28 cellular contexts compared by ENCODE assay signal in genomic region chr17:57393368-57393767, GRCh38.
"Had no signal": no experiment of that assay in that cellular context is flagged by ENCODE, and none has a peak within 500 bp of the region (broad histone marks: within the 10 kb centered on the region; RNA-seq: fewer than 3 reads in every experiment).

No MANE protein-coding gene starts in this region.

- ATAC-seq: left colon; left lung; lower lobe of right lung; naive thymus-derived CD8-positive, alpha-beta T cell; pancreas; right cardiac atrium; sciatic nerve; stimulated activated naive B cell treated with anti-CD40 and anti-IgM and Interleukin-4, amounts not matched to agents 10 μg/mL and 1 μg/mL and 100 μg/mL, for 72 hours; stimulated activated naive CD8-positive, alpha-beta T cell treated with anti-CD3 and anti-CD28 coated beads, Interleukin-15, Interleukin-2, amounts not matched to agents 100 U/mL and 50 U/mL, for 24 hours had no signal

- H3K9me3 ChIP-seq: pancreas, prostate gland, testis, thyroid gland, vagina had no signal

- H3K27ac ChIP-seq: left lung, lower lobe of right lung, pancreas, prostate gland, skin epidermis, stomach, testis, thyroid gland, transverse colon, upper lobe of left lung, vagina had no signal

- H3K36me3 ChIP-seq: left lung, lower lobe of right lung, pancreas, prostate gland, thyroid gland, upper lobe of left lung, vagina had no signal

- H3K27me3 ChIP-seq: left lung, pancreas, stomach, testis, thyroid gland, transverse colon, upper lobe of left lung, vagina had no signal

- DNase-seq: immature natural killer cell; kidney; left colon; left lung; lower lobe of right lung; mammary epithelial cell; mesenchymal stem cell; naive thymus-derived CD8-positive, alpha-beta T cell; nucleus accumbens; pancreas; posterior cingulate gyrus; retina; right cardiac atrium; stimulated activated CD4-positive, alpha-beta T cell treated with anti-CD3 and anti-CD28 coated beads, Interleukin-12 subunit alpha, Interleukin-12 subunit beta, amount 100 ng/mL, for 4 hours; stimulated activated CD4-positive, alpha-beta T cell treated with anti-CD3 and anti-CD28 coated beads, Interleukin-15, amount 100 ng/mL, for 24 hours; stimulated activated CD4-positive, alpha-beta T cell treated with anti-CD3 and anti-CD28 coated beads, Interleukin-2, amount 100 ng/mL, for 24 hours; stimulated activated CD4-positive, alpha-beta T cell treated with anti-CD3 and anti-CD28 coated beads, Interleukin-4, amount 100 ng/mL, for 1 hour; stimulated activated naive B cell treated with anti-CD40 and anti-IgM and Interleukin-4, amounts not matched to agents 10 μg/mL and 1 μg/mL and 100 μg/mL, for 72 hours; stimulated activated naive CD8-positive, alpha-beta T cell treated with anti-CD3 and anti-CD28 coated beads, Interleukin-15, Interleukin-2, amounts not matched to agents 100 U/mL and 50 U/mL, for 24 hours; stomach; testis; thyroid gland; transverse colon; upper lobe of left lung had no signal

- H3K4me1 ChIP-seq: left lung, lower lobe of right lung, pancreas, prostate gland, vagina had no signal

- H3K4me3 ChIP-seq: left lung, lower lobe of right lung, pancreas, prostate gland, skin epidermis, stomach, testis, thyroid gland, transverse colon, upper lobe of left lung, vagina had no signal
